ENCODE assay signal across 8 cellular contexts in the genomic region with DNA sequence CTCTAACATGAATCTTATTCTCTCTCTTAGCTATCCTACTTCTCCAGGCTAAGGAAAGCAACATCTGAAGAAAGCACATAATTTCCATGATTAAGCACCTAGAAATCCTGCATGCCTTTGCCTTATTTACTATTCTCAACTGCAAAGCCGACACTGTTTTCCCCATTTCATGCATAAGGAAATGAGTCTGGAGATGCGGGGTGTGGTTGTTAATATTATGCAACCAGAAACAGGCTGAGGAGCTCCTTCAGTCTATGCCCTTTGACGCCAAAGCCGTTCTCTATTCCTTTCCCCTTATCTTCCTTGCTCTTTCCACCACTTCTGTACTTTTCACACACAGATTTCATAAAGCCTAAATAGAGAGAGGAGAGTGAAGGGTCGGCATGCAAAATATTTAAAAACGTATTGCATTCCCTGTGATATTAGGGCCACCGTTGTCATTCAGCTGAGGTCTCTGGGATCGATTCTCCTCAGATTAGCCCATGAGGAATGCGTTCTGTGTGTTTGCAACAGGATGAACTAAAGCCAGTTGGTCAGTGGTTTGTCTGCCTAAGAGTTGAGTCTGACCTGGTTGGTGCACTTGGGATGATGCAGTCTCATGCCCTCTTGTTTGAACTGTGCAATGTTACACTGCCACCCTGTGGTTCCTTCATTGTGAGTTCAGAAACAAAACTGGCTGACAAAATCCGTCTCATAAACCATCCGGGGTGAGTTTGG. TPM values are rescaled to one million over a fixed set of nuclear protein-coding genes. Genes with fewer than 3 reads are reported as not detected.
DNase-seq lines count a peak whose midpoint lies in the region; ATAC-seq and TF ChIP-seq lines count a peak whose summit lies in the region.

No MANE protein-coding gene starts in this region.

- H3K27me3 Mint-ChIP-seq in natural killer cell treated with Interleukin-12 subunit alpha and Interleukin-12 subunit beta and Interleukin-15 and Interleukin-18, amount 100 ng/mL, for 72 hours: no peaks in the 10 kb centered on the region
- no peaks in the 10 kb centered on the region for H3K27me3 Mint-ChIP-seq in stimulated activated naive CD8-positive, alpha-beta T cell treated with anti-CD3 and anti-CD28 coated beads, Interleukin-15, amount 100 ng/mL, for 72 hours

- no peaks in the 10 kb centered on the region for H3K9me3 Mint-ChIP-seq in natural killer cell treated with Interleukin-12 subunit alpha and Interleukin-12 subunit beta and Interleukin-15 and Interleukin-18, amount 100 ng/mL, for 72 hours
- H3K9me3 Mint-ChIP-seq in stimulated activated naive CD8-positive, alpha-beta T cell treated with anti-CD3 and anti-CD28 coated beads, Interleukin-15, amount 100 ng/mL, for 72 hours: no peaks in the 10 kb centered on the region

- no peaks in the 10 kb centered on the region for H3K36me3 Mint-ChIP-seq in natural killer cell treated with Interleukin-12 subunit alpha and Interleukin-12 subunit beta and Interleukin-15 and Interleukin-18, amount 100 ng/mL, for 72 hours

- no peak overlapping the region for H3K4me3 Mint-ChIP-seq in natural killer cell treated with Interleukin-12 subunit alpha and Interleukin-12 subunit beta and Interleukin-15 and Interleukin-18, amount 100 ng/mL, for 72 hours
- H3K4me3 Mint-ChIP-seq in stimulated activated naive CD8-positive, alpha-beta T cell treated with anti-CD3 and anti-CD28 coated beads, Interleukin-15, amount 100 ng/mL, for 72 hours: no peak overlapping the region

- DNase-seq in COLO829 (ENCODE audit: low spot score) (peak; percentile 73), GM20000 (ENCODE audit: low spot score) (peak; percentile 70), HT1080 (ENCODE audit: low read depth) (peak; percentile 79), NOMO-1 treated with dmso at 0.1 percent for 144 hours (lab: John Stamatoyannopoulos, UW; ENCODE audit: unreplicated experiment) (peak; percentile 58), erythroblast (lab: John Stamatoyannopoulos, UW) (peak; percentile 49 to 68)
- DNase-seq in activated CD8-positive, alpha-beta memory T cell treated with anti-CD3 and anti-CD28 coated beads, Interleukin-2, amount 50 U/mL, for 4 hours: peak; percentile 57
- peak; percentile 65 for DNase-seq in natural killer cell treated with Interleukin-12 subunit alpha and Interleukin-12 subunit beta and Interleukin-15 and Interleukin-18, amount 100 ng/mL, for 72 hours (ENCODE audit: low spot score)
- DNase-seq in stimulated activated naive CD8-positive, alpha-beta T cell treated with anti-CD3 and anti-CD28 coated beads, Interleukin-15, amount 100 ng/mL, for 72 hours: peak; percentile 40 to 46

- H3K4me1 Mint-ChIP-seq in natural killer cell treated with Interleukin-12 subunit alpha and Interleukin-12 subunit beta and Interleukin-15 and Interleukin-18, amount 100 ng/mL, for 72 hours (ENCODE audit: low read depth in 2 of 2): peaks cover 7 to 10% of the 10 kb centered on the region in 2 donors
- H3K4me1 Mint-ChIP-seq in stimulated activated naive CD8-positive, alpha-beta T cell treated with anti-CD3 and anti-CD28 coated beads, Interleukin-15, amount 100 ng/mL, for 72 hours: peaks cover 9% of the 10 kb centered on the region

- no peak for TF ChIP-seq POLR2A in erythroblast (IDR thresholded peaks at IDR 0.05; ENCODE audit: low read length)

- TF ChIP-seq CTCF in GM20000 (IDR thresholded peaks at IDR 0.05; ENCODE audit: extremely low read depth, missing control alignments): peak; percentile 66

- H3K27ac Mint-ChIP-seq in natural killer cell treated with Interleukin-12 subunit alpha and Interleukin-12 subunit beta and Interleukin-15 and Interleukin-18, amount 100 ng/mL, for 72 hours: no peak overlapping the region
- H3K27ac Mint-ChIP-seq in stimulated activated naive CD8-positive, alpha-beta T cell treated with anti-CD3 and anti-CD28 coated beads, Interleukin-15, amount 100 ng/mL, for 72 hours: peak overlapping the region in 1 of 2 donors; percentile 5

- ATAC-seq in natural killer cell treated with Interleukin-12 subunit alpha and Interleukin-12 subunit beta and Interleukin-15 and Interleukin-18, amount 100 ng/mL, for 72 hours: peak; percentile 67 to 78
- ATAC-seq in stimulated activated naive CD8-positive, alpha-beta T cell treated with anti-CD3 and anti-CD28 coated beads, Interleukin-15, amount 100 ng/mL, for 72 hours: peak; percentile 84

RNA-seq across cellular contexts. Expression of gene PLEKHG7, which starts 53.1 kb away (rescaled TPM):
- not detected in 2 replicates for total RNA-seq in HT1080 (2014; rRNA removed; shearing (Covaris generic))
- polyA plus RNA-seq in HT1080 (2015; cell fraction: cytosol; rRNA removed): not detected in 2 replicates
- polyA plus RNA-seq in HT1080 (2015; cell fraction: nucleus; rRNA removed): 0.05 TPM in 1 of 2 replicates, not detected in the other
- total RNA-seq in natural killer cell treated with Interleukin-12 subunit alpha and Interleukin-12 subunit beta and Interleukin-15 and Interleukin-18, amount 100 ng/mL, for 72 hours: not detected

Comparison
In these comparisons a context has a peak if more than half of its experiments do, and no peak if none do; other contexts are left out.
1. Peak in every context shown above with its lines: DNase-seq and ATAC-seq.